7 cellular contexts compared by ENCODE assay signal in the genomic region with DNA sequence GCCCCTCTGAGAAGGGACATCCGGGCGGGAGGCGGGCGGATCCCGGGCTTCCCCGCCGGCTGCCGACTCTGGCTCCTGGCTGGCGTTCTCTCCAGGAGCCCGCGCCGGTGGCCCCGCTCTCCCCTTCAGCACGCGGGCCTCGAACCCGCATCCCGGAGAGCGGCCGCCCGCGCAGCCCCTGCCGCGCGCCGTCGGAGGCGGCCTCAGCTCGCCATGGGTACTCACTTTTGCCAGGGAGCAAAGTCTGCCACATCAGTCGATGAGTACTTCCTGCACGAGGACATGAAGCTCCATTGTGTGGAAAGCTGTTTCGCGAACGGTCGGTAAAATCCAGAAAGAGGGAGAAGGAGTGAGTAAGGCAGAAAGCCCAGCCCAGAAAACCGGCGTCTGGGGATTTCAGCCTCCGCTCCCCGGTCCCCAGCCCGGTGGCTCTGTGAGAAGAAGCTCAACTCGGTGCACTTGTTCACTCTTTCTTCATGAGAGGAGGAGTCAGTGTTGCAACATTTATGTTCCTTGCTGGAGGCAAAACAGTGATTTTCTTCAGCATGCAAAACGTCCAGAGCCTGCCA. TPM values are rescaled to one million over a fixed set of nuclear protein-coding genes. Genes with fewer than 3 reads are reported as not detected.
DNase-seq lines count a peak whose midpoint lies in the region; ATAC-seq, FAIRE-seq and TF ChIP-seq lines count a peak whose summit lies in the region.

A gene (minus strand): TSS at position 445 of the 569 bp plus-strand sequence. CDS start 140,867 bp downstream, outside the sequence.

- ATAC-seq in HG02763 (IDR thresholded peaks at IDR 0.05; ENCODE audit: unreplicated experiment) (peak; percentile 32), esophagus mucosa (peak; percentile 83)

- POLR2A ChIA-PET in RWPE1 (lab: Yijun Ruan, JAX; ENCODE audit: low non-redundant PET), result no interaction called here

- peak; percentile 84 for FAIRE-seq in GM18507 (lab: Jason Lieb, UNC)

- H3K27ac ChIP-seq in RWPE1, result no peak within 1 kb of the TSS

- CTCF ChIA-PET in RWPE1 (lab: Yijun Ruan, JAX), result interaction anchor here (0.6 to 1.2 kb wide), 5 partner anchors 11 to 354 kb away, joined by 3 to 8 read pairs (median 3); no protein-coding TSS in a partner anchor

- TF ChIP-seq CTCF in RWPE1 (conservative IDR thresholded peaks at IDR 0.05; ENCODE audit: low read depth), result no peak

- DNase-seq in GM18507 (ENCODE audit: extremely low spot score, insufficient read length, low read depth) (no peak), RWPE1 (ENCODE audit: low spot score) (peak; percentile 26), myocyte (ENCODE audit: low read depth) (peak; percentile 7), NCI-H1105 (lab: John Stamatoyannopoulos, UW) (no peak), NCI-H2227 treated with DMSO at 0.1 percent for 48 hours (lab: John Stamatoyannopoulos, UW) (no peak)

RNA-seq across cellular contexts. Expression of the gene that starts here (rescaled TPM):
- 7.6 TPM for total RNA-seq in esophagus mucosa
- total RNA-seq in myocyte, result not detected in 2 replicates
- polyA plus RNA-seq in myocyte (2012), result not detected

Comparison
In these comparisons a context has a peak if more than half of its experiments do, and no peak if none do; other contexts are left out.
1. Peak in DNase-seq in myocyte; RNA of the gene not detected or under 1 TPM.